In the genomic region with DNA sequence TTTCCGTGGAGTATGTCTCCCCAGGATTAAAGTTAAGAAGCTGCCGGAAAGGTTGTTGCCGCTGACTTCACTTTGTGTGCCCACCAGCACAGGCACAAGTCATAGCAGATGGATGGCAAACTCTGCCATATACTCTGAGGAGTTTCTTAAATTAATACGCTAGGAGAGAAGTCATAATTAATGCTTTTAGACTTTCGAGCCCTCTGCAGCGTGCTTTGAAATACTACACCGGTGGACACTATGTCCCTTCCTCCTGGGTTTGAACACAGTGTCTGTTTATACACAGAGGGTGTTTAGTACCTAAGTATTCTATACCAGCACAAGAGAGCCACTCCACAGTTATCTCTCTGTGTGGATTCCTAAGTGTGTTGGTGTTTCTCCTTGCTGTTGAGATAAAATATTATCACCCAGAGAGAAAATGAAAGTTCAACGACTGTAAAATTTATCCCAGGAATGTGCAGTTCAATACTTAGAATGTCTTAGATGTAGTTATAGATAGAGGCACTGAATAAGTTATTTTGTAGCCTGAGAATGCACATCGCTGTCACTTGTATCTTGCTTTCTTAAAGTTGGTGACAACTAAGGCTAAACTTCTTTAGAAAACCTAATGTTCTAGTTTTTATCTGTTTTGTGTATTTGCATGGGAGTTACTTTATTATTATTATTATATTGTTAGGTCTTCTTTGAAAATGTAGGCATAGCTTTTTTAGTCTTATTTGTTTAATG, we compare ENCODE assay signal across 8 cellular contexts. TPM values are rescaled to one million over a fixed set of nuclear protein-coding genes. Genes with fewer than 3 reads are reported as not detected.
DNase-seq lines count a peak whose midpoint lies in the region; ATAC-seq, FAIRE-seq and TF ChIP-seq lines count a peak whose summit lies in the region.

No MANE protein-coding gene starts in this region.

- intact Hi-C loops in GM12878 (cut with micrococcal nuclease; ENCODE audit: unreplicated experiment) = loop anchor here (5.0 kb wide), 3 partner anchors 172 to 1508 kb away; partner anchors contain the start of gene SIAH2

- H3K9ac ChIP-seq in GM12878 (ENCODE audit: control insufficient read depth, insufficient read depth, low read length) = peak overlapping the region; percentile 99

- no peak for TF ChIP-seq CTCF in GM12878 (IDR thresholded peaks at IDR 0.05 in 2 of 3, conservative IDR thresholded peaks at IDR 0.05 in 1 of 3; ENCODE audit: control insufficient read depth in 2 of 3, extremely low read depth in 1 of 3, insufficient read depth in 1 of 3, low read depth in 3 of 3, low read length in 3 of 3)
- TF ChIP-seq CTCF in suprapubic skin (IDR thresholded peaks at IDR 0.05) = no peak

- CTCF ChIA-PET in GM12878 (lab: Yijun Ruan, JAX) = interaction anchor here (0.8 to 1.7 kb wide), 3 partner anchors 27 to 87 kb away, joined by 3 to 5 read pairs (median 4); no protein-coding TSS in a partner anchor

- H3K27ac ChIP-seq in GM12878 (ENCODE audit: control insufficient read depth, insufficient read depth) (peak overlapping the region; percentile 90), suprapubic skin (peak overlapping the region; percentile 100)

- H4K20me1 ChIP-seq in GM12878 (ENCODE audit: control insufficient read depth, insufficient read depth) = no peaks in the 10 kb centered on the region

- no peaks in the 10 kb centered on the region; the same call in 2 of the 3 replicates for H3K9me3 ChIP-seq in GM12878 (replicated peaks; ENCODE audit: control insufficient read depth, insufficient read depth, low read length)
- H3K9me3 ChIP-seq in suprapubic skin = no peaks in the 10 kb centered on the region

- peak; percentile 36 for ATAC-seq in GM12878
- ATAC-seq in GM18861 (IDR thresholded peaks at IDR 0.05; ENCODE audit: unreplicated experiment) = no peak

- no peak for TF ChIP-seq RAD21 in GM12878 (IDR thresholded peaks at IDR 0.05; ENCODE audit: insufficient read depth, low read depth, low read length)

- BruUV-seq in GM12878 (replicated peaks; lab: Mats Ljungman, UMichigan) = TSS peak; percentile 59

- H3K36me3 ChIP-seq in GM12878 (ENCODE audit: control insufficient read depth in 2 of 2, insufficient read depth in 2 of 2, low read length in 1 of 2) = 0 out of 4 replicates have a peak, but pooled peaks cover 0 to 3% of the 10 kb centered on the region in 2 experiments
- no peaks in the 10 kb centered on the region for H3K36me3 ChIP-seq in suprapubic skin

- TF ChIP-seq POLR2A in GM12878 (IDR thresholded peaks at IDR 0.05; ENCODE audit: low read depth, low read length) (no peak), suprapubic skin (IDR thresholded peaks at IDR 0.05) (no peak)

- peak; percentile 41 for DNase-seq in EL
- DNase-seq in NCI-H1092 treated with DMSO at 0.1 percent for 48 hours (lab: John Stamatoyannopoulos, UW) = peak; percentile 30
- no peak for DNase-seq in GM12878 (ENCODE audit: low read depth, low spot score)
- DNase-seq in kidney tubule cell (ENCODE audit: low spot score) = peak; percentile 27
- no peak for DNase-seq in suprapubic skin (ENCODE audit: low spot score in 2 of 2)
- DNase-seq in stimulated activated CD8-positive, alpha-beta memory T cell treated with anti-CD3 and anti-CD28 coated beads, Interleukin-4, amount 100 ng/mL, for 48 hours = no peak
- no peak for DNase-seq in NOMO-1 (lab: John Stamatoyannopoulos, UW; ENCODE audit: unreplicated experiment in 2 of 2)

- H3K4me3 ChIP-seq in GM12878 (peak overlapping the region; percentile 95), suprapubic skin (peak overlapping the region; percentile 98)

- H3K27me3 ChIP-seq in GM12878 (replicated peaks in 1 of 2; ENCODE audit: control insufficient read depth in 2 of 2, insufficient read depth in 2 of 2, low read length in 1 of 2) = no peaks in the 10 kb centered on the region
- H3K27me3 ChIP-seq in suprapubic skin = no peaks in the 10 kb centered on the region

- TF ChIP-seq EP300 in GM12878 (IDR thresholded peaks at IDR 0.05; ENCODE audit: borderline replicate concordance in 1 of 2, control insufficient read depth in 1 of 2, low read depth in 2 of 2, low read length in 2 of 2) = no peak
- no peak for TF ChIP-seq EP300 in suprapubic skin (IDR thresholded peaks at IDR 0.05)

- RAD21 ChIA-PET in GM12878 (lab: Charles Lee; ENCODE audit: unreplicated experiment) = interaction anchor here (0.7 to 6.2 kb wide), 10 partner anchors 12 to 112 kb away, joined by 3 to 53 read pairs (median 6); no protein-coding TSS in a partner anchor

- H3K4me1 ChIP-seq in GM12878 (ENCODE audit: control insufficient read depth, insufficient read depth, low read length) = peaks cover 10% of the 10 kb centered on the region
- peaks cover 71% of the 10 kb centered on the region for H3K4me1 ChIP-seq in suprapubic skin

- no peak for FAIRE-seq in GM12878 (lab: Jason Lieb, UNC)

- H2AFZ ChIP-seq in GM12878 (ENCODE audit: control insufficient read depth, low read depth, low read length) = no peak overlapping the region

- POLR2A ChIA-PET in GM12878 (lab: Charles Lee) = interaction anchor here (0.7 to 3.9 kb wide), 5 partner anchors 11 to 87 kb away, joined by 3 to 40 read pairs (median 5); no protein-coding TSS in a partner anchor

- peak overlapping the region; percentile 90; the same call in 1 of the 2 replicates for H3K4me2 ChIP-seq in GM12878 (ENCODE audit: control insufficient read depth, insufficient read depth)

- SMC1A ChIA-PET in GM12878 (lab: Charles Lee; ENCODE audit: uncharacterized antibody, unreplicated experiment) = interaction anchor here (1.0 to 11.1 kb wide), 16 partner anchors 11 to 173 kb away, joined by 3 to 83 read pairs (median 7); no protein-coding TSS in a partner anchor

- WGBS in GM12878 (ENCODE audit: insufficient coverage, insufficient replicate concordance, low lambda C conversion rate, missing lambda C conversion rate) = 2% methylated on average over 9 of the region's 9 CpGs
- WGBS in suprapubic skin = 0% methylated on average over 9 of the region's 9 CpGs

- peaks cover 84% of the 10 kb centered on the region for H3K79me2 ChIP-seq in GM12878 (ENCODE audit: control insufficient read depth, insufficient read depth, low read length)

- in situ Hi-C loops in GM12878 (cut with MboI) = no loop called here

TF ChIP-seq in GM12878, 131 proteins besides CTCF, POLR2A, EP300 and RAD21:
- TF ChIP-seq, protein P1, sequence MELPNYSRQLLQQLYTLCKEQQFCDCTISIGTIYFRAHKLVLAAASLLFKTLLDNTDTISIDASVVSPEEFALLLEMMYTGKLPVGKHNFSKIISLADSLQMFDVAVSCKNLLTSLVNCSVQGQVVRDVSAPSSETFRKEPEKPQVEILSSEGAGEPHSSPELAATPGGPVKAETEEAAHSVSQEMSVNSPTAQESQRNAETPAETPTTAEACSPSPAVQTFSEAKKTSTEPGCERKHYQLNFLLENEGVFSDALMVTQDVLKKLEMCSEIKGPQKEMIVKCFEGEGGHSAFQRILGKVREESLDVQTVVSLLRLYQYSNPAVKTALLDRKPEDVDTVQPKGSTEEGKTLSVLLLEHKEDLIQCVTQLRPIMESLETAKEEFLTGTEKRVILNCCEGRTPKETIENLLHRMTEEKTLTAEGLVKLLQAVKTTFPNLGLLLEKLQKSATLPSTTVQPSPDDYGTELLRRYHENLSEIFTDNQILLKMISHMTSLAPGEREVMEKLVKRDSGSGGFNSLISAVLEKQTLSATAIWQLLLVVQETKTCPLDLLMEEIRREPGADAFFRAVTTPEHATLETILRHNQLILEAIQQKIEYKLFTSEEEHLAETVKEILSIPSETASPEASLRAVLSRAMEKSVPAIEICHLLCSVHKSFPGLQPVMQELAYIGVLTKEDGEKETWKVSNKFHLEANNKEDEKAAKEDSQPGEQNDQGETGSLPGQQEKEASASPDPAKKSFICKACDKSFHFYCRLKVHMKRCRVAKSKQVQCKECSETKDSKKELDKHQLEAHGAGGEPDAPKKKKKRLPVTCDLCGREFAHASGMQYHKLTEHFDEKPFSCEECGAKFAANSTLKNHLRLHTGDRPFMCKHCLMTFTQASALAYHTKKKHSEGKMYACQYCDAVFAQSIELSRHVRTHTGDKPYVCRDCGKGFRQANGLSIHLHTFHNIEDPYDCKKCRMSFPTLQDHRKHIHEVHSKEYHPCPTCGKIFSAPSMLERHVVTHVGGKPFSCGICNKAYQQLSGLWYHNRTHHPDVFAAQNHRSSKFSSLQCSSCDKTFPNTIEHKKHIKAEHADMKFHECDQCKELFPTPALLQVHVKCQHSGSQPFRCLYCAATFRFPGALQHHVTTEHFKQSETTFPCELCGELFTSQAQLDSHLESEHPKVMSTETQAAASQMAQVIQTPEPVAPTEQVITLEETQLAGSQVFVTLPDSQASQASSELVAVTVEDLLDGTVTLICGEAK (IDR thresholded peaks at IDR 0.05; ENCODE audit: borderline replicate concordance) = 0 out of 2 replicates have a peak, but pooled peaks have one; percentile 14
- no peak for TF ChIP-seq STAT1 (conservative IDR thresholded peaks at IDR 0.05)
TF ChIP-seq in GM12878: peak in this region for 1.

RNA-seq across cellular contexts. Expression of gene MBNL1, which starts 1.6 kb away (rescaled TPM):
- total RNA-seq in GM12878 (2013; cell fraction: nucleolus; rRNA removed) = 485 and 489 TPM in 2 replicates
- total RNA-seq in GM12878 (2014; rRNA removed) (337 and 351 TPM in 2 replicates), GM12878 (2014; rRNA removed; fragmentation: Illumina TruSeq; extraction: Trizol) (218 TPM in 2 replicates), GM12878 (2021) (239 and 247 TPM in 2 replicates), suprapubic skin (100 to 1,000 TPM; 258 to 478 (median 320) TPM)
- 64.8 TPM for polyA plus RNA-seq in GM12878 (2011; ENCODE audit: low read depth)
- polyA plus RNA-seq in GM12878 (2011; rRNA removed) (80.9 and 82.1 TPM in 2 replicates), GM12878 (2014; fragmentation: Illumina TruSeq; extraction: Trizol) (200 and 216 TPM in 2 replicates), GM12878 (2014; fragmentation: Nextera tagmentation; extraction: Ambion mirVana) (10 to 100 TPM; 59.6 to 73.3 TPM), GM12878 (2014; rRNA removed) (132 and 143 TPM in 2 replicates), GM12878 (2016; fragmentation: Nextera tagmentation; extraction: Ambion mirVana) (100 to 1,000 TPM; 141 to 146 TPM)
- 104 and 129 TPM in 2 replicates for polyA plus RNA-seq in GM12878 (2011; cell fraction: cytosol; rRNA removed)
- polyA plus RNA-seq in GM12878 (2011; cell fraction: nucleus; rRNA removed) = 52.1 and 62.2 TPM in 2 replicates
- polyA plus RNA-seq in GM12878 (2012) = 94.4 and 94.6 TPM in 2 replicates
- 286 and 329 TPM in 2 replicates for polyA minus RNA-seq in GM12878 (2011; rRNA and poly(A)+ RNA removed)
- polyA minus RNA-seq in GM12878 (2011; cell fraction: cytosol; rRNA and poly(A)+ RNA removed) = 138 and 193 TPM in 2 replicates
- polyA minus RNA-seq in GM12878 (2011; cell fraction: nucleus; rRNA and poly(A)+ RNA removed) = 137 and 215 TPM in 2 replicates

Comparison
In these comparisons a context has a peak if more than half of its experiments do, and no peak if none do; other contexts are left out.
1. DNase-seq: peak in EL (single experiment), NCI-H1092 treated with DMSO at 0.1 percent for 48 hours (single experiment) and kidney tubule cell (single experiment); none in GM12878 (single experiment), suprapubic skin (0 of 2), stimulated activated CD8-positive, alpha-beta memory T cell treated with anti-CD3 and anti-CD28 coated beads, Interleukin-4, amount 100 ng/mL, for 48 hours (single experiment) and NOMO-1 (0 of 2).